ENCODE assay signal across 1 cellular context in genomic region chr16:79869304-79870015, GRCh38.
TF ChIP-seq lines count a peak whose summit lies in the region.

No MANE protein-coding gene starts in this region.

TF ChIP-seq in K562, 482 proteins besides CTCF, POLR2A, EP300 and RAD21 (continued from another document and continues in another):
- TF ChIP-seq E2F8 (IDR thresholded peaks at IDR 0.05; ENCODE audit: low read depth, partially characterized antibody) (no peak), SMARCE1 (IDR thresholded peaks at IDR 0.05) (peak; percentile 79), ZNF79 (CRISPR knock-in tag; IDR thresholded peaks at IDR 0.05; ENCODE audit: low read depth) (no peak; the same call in 1 of the 2 replicates), RHOXF2B (CRISPR knock-in tag; conservative IDR thresholded peaks at IDR 0.05) (no peak), PRMT5 (CRISPR knock-in tag; IDR thresholded peaks at IDR 0.05) (no peak), HOMEZ (CRISPR knock-in tag; IDR thresholded peaks at IDR 0.05) (no peak), RB1 (IDR thresholded peaks at IDR 0.05; ENCODE audit: low read depth) (no peak), ZNF766 (CRISPR knock-in tag; conservative IDR thresholded peaks at IDR 0.05) (peak; percentile 93), SAP30 (IDR thresholded peaks at IDR 0.05; ENCODE audit: borderline replicate concordance, insufficient read depth, low read depth, low read length, poor library complexity, severe bottlenecking) (no peak), ATF3 (IDR thresholded peaks at IDR 0.05) (no peak), ATF3 (CRISPR knock-in tag; conservative IDR thresholded peaks at IDR 0.05) (no peak), RFX5 (IDR thresholded peaks at IDR 0.05; ENCODE audit: low read depth, low read length) (no peak), PHF21A (IDR thresholded peaks at IDR 0.05; ENCODE audit: borderline replicate concordance, low read depth) (no peak), SPI1 (IDR thresholded peaks at IDR 0.05; ENCODE audit: borderline replicate concordance, low read depth, low read length) (0 out of 2 replicates have a peak, but pooled peaks have one; percentile 0), TAF1 (IDR thresholded peaks at IDR 0.05; ENCODE audit: control insufficient read depth, extremely low read depth, insufficient read depth, low read length, severe bottlenecking) (no peak), HSF4 (CRISPR knock-in tag; IDR thresholded peaks at IDR 0.05; ENCODE audit: borderline replicate concordance) (peak; percentile 32; the same call in 1 of the 2 replicates), SNIP1 (IDR thresholded peaks at IDR 0.05; ENCODE audit: low read depth) (no peak), AFF1 (IDR thresholded peaks at IDR 0.05; ENCODE audit: low read depth in 1 of 2, partially characterized antibody in 2 of 2) (peak; percentile 44 to 58), MLX (CRISPR knock-in tag; conservative IDR thresholded peaks at IDR 0.05) (no peak), NRF1 (conservative IDR thresholded peaks at IDR 0.05 in 1 of 2, IDR thresholded peaks at IDR 0.05 in 1 of 2) (0 out of 4 replicates have a peak, but pooled peaks of 1 of the 2 experiments have one; percentile 32), ZNF224 (CRISPR knock-in tag; IDR thresholded peaks at IDR 0.05) (no peak), SETDB1 (IDR thresholded peaks at IDR 0.05; ENCODE audit: low read length) (no peak), ZC3H11A (IDR thresholded peaks at IDR 0.05; ENCODE audit: low read depth, low read length) (no peak), CEBPB (tag; IDR thresholded peaks at IDR 0.05) (no peak), EP400 (IDR thresholded peaks at IDR 0.05) (peak; percentile 59), ZNF134 (CRISPR knock-in tag; conservative IDR thresholded peaks at IDR 0.05) (no peak), ETV1 (tag; conservative IDR thresholded peaks at IDR 0.05; ENCODE audit: low read depth) (peak; percentile 99), ZNF695 (CRISPR knock-in tag; IDR thresholded peaks at IDR 0.05) (no peak), ZNF23 (CRISPR knock-in tag; IDR thresholded peaks at IDR 0.05) (no peak), TCF7L2 (IDR thresholded peaks at IDR 0.05; ENCODE audit: low read depth, low read length) (0 out of 2 replicates have a peak, but pooled peaks have one; percentile 39), CXXC5 (CRISPR knock-in tag; IDR thresholded peaks at IDR 0.05) (peak; percentile 65), PHTF2 (CRISPR knock-in tag; IDR thresholded peaks at IDR 0.05) (no peak), FOXJ2 (tag; IDR thresholded peaks at IDR 0.05) (no peak), CEBPG (CRISPR knock-in tag; IDR thresholded peaks at IDR 0.05) (no peak), CEBPG (tag; conservative IDR thresholded peaks at IDR 0.05 in 1 of 2, IDR thresholded peaks at IDR 0.05 in 1 of 2) (no peak), ELK1 (CRISPR knock-in tag; IDR thresholded peaks at IDR 0.05) (no peak), FOXK2 (conservative IDR thresholded peaks at IDR 0.05 in 1 of 2, IDR thresholded peaks at IDR 0.05 in 1 of 2; ENCODE audit: low read depth in 2 of 2) (peak; percentile 37 to 67; a peak in 3 of 4 replicates), ZBTB34 (CRISPR knock-in tag; IDR thresholded peaks at IDR 0.05) (no peak), SMAD1 (IDR thresholded peaks at IDR 0.05; ENCODE audit: low read depth, low read length, partially characterized antibody) (no peak), ZFPM2 (CRISPR knock-in tag; IDR thresholded peaks at IDR 0.05) (no peak), NKRF (IDR thresholded peaks at IDR 0.05; ENCODE audit: borderline replicate concordance) (no peak), DNMT1 (IDR thresholded peaks at IDR 0.05) (no peak), PURB (CRISPR knock-in tag; IDR thresholded peaks at IDR 0.05; ENCODE audit: low read depth) (no peak), HNRNPLL (IDR thresholded peaks at IDR 0.05; ENCODE audit: low read depth, low read length, poor library complexity, severe bottlenecking) (no peak), KDM2B (CRISPR knock-in tag; IDR thresholded peaks at IDR 0.05) (no peak), ZNF668 (CRISPR knock-in tag; IDR thresholded peaks at IDR 0.05) (0 out of 2 replicates have a peak, but pooled peaks have one; percentile 19), ZNF277 (CRISPR knock-in tag; IDR thresholded peaks at IDR 0.05; ENCODE audit: borderline replicate concordance) (no peak), DDX20 (tag; IDR thresholded peaks at IDR 0.05; ENCODE audit: low read depth) (peak; percentile 79), SP2 (IDR thresholded peaks at IDR 0.05; ENCODE audit: extremely low read depth, low read depth, low read length, poor library complexity, severe bottlenecking) (no peak), YBX1 (IDR thresholded peaks at IDR 0.05) (no peak), MAZ (CRISPR knock-in tag; conservative IDR thresholded peaks at IDR 0.05 in 1 of 2, IDR thresholded peaks at IDR 0.05 in 1 of 2) (no peak), FOXO4 (CRISPR knock-in tag; IDR thresholded peaks at IDR 0.05) (peak; percentile 15; the same call in 1 of the 2 replicates), NFYB (IDR thresholded peaks at IDR 0.05; ENCODE audit: extremely low read depth, insufficient read length) (no peak)
